ENCODE assay signal across 1 cellular context in genomic region chr19:46574533-46574932, GRCh38.
TF ChIP-seq lines count a peak whose summit lies in the region.

No MANE protein-coding gene starts in this region.

TF ChIP-seq in GM23338, 12 proteins besides CTCF, POLR2A, EP300 and RAD21 (continued from another document):
- no peak for TF ChIP-seq ZNF462 (CRISPR knock-in tag; IDR thresholded peaks at IDR 0.05)
